In genomic region chr16:75317101-75317522, GRCh38 we compare ENCODE assay signal across 13 cellular contexts.
DNase-seq lines count a peak whose midpoint lies in the region; ATAC-seq, FAIRE-seq and TF ChIP-seq lines count a peak whose summit lies in the region.
"Had no signal": no experiment of that assay in that cellular context is flagged by ENCODE, and none has a peak within 500 bp of the region (broad histone marks: within the 10 kb centered on the region; RNA-seq: fewer than 3 reads in every experiment).

No MANE protein-coding gene starts in this region.

- peak overlapping the region; percentile 37 to 72 for H3K18ac ChIP-seq in mesenchymal stem cell (ENCODE audit: low read depth in 1 of 2, low read length in 2 of 2)

- H2BK15ac ChIP-seq in mesenchymal stem cell (ENCODE audit: low read depth, poor library complexity, severe bottlenecking), result no peak overlapping the region

- H2BK12ac ChIP-seq in mesenchymal stem cell (ENCODE audit: low read length in 2 of 2), result peak overlapping the region in 1 of 2 experiments; percentile 0

- no peak overlapping the region for H3K14ac ChIP-seq in mesenchymal stem cell (ENCODE audit: low read length in 2 of 2)

- H3K4me1 ChIP-seq in heart left ventricle (peaks cover 0 to 39% (median 16%) of the 10 kb centered on the region in 12 donors), K562 (replicated peaks in 1 of 2; ENCODE audit: control insufficient read depth in 2 of 2, insufficient read depth in 2 of 2, low read length in 2 of 2) (peaks cover 2 to 10% of the 10 kb centered on the region in 2 experiments; a peak in 4 of 5 replicates), mesenchymal stem cell (ENCODE audit: control insufficient read depth, insufficient read depth, low read depth, low read length) (peaks cover 8% of the 10 kb centered on the region)

- H3K4me3 ChIP-seq in heart left ventricle (no peak overlapping the region), K562 (no peak overlapping the region), mesenchymal stem cell (ENCODE audit: insufficient read depth in 1 of 2, low read depth in 1 of 2, low read length in 2 of 2) (no peak overlapping the region)

- CTCF ChIA-PET in K562 (lab: Yijun Ruan, JAX; ENCODE audit: low intra/inter-chr PET ratio), result no interaction called here

- no peaks in the 10 kb centered on the region for H3K9me3 Mint-ChIP-seq in activated T-helper 17 cell treated with anti-CD3 and anti-CD28 coated beads, Interleukin-2, amount 50 U/mL, for 72 hours
- H3K9me3 Mint-ChIP-seq: naive thymus-derived CD4-positive, alpha-beta T cell had no signal

- no peaks in the 10 kb centered on the region for H3K79me2 ChIP-seq in K562 (ENCODE audit: control insufficient read depth, insufficient read depth, low read length)

- peak; percentile 84 for FAIRE-seq in K562 (lab: Jason Lieb, UNC)

- peak overlapping the region in 9 of 12 donors; percentile 11 to 83 (median 64) for H3K27ac ChIP-seq in heart left ventricle
- H3K27ac ChIP-seq in K562 (ENCODE audit: extremely low read depth, low read depth, low read length), result peak overlapping the region; percentile 62
- H3K27ac ChIP-seq in mesenchymal stem cell (ENCODE audit: low read length, poor library complexity, severe bottlenecking), result no peak overlapping the region

- H3K9me3 ChIP-seq in heart left ventricle, result no peaks in the 10 kb centered on the region
- H3K9me3 ChIP-seq in K562 (replicated peaks; ENCODE audit: control insufficient read depth, insufficient read depth, low read depth, low read length), result no peaks in the 10 kb centered on the region
- H3K9me3 ChIP-seq in mesenchymal stem cell (ENCODE audit: control insufficient read depth, low read length), result no peaks in the 10 kb centered on the region

- H3K36me3 ChIP-seq in heart left ventricle, result peaks cover 0 to 10% (median 4%) of the 10 kb centered on the region in 9 donors
- peaks cover 4% of the 10 kb centered on the region; the same call in 1 of the 3 replicates for H3K36me3 ChIP-seq in K562 (ENCODE audit: control insufficient read depth, insufficient read depth, low read length)
- H3K36me3 ChIP-seq in mesenchymal stem cell (ENCODE audit: control insufficient read depth in 1 of 2, insufficient read depth in 2 of 2, low read depth in 1 of 2, low read length in 2 of 2), result peaks cover 7 to 9% of the 10 kb centered on the region in 2 experiments

- TF ChIP-seq EP300 in K562 (IDR thresholded peaks at IDR 0.05; ENCODE audit: low read length), result peak; percentile 4; the same call in 1 of the 2 replicates

- BruUV-seq in K562 (replicated peaks; lab: Mats Ljungman, UMichigan), result no TSS peak

- H4K20me1 ChIP-seq in K562 (replicated peaks; ENCODE audit: control insufficient read depth, insufficient read depth, low read length), result no peaks in the 10 kb centered on the region

- TF ChIP-seq CTCF in heart left ventricle (IDR thresholded peaks at IDR 0.05) (no peak), K562 (IDR thresholded peaks at IDR 0.05 in 2 of 3, conservative IDR thresholded peaks at IDR 0.05 in 1 of 3; ENCODE audit: insufficient read depth in 2 of 3, low read depth in 1 of 3, low read length in 3 of 3) (no peak)

- in situ Hi-C loops in K562 (cut with MboI), result no loop called here

- DNase-seq in heart left ventricle (peak in 3 of 5 donors; percentile 51 to 73 (median 69)), Right ventricle myocardium inferior (ENCODE audit: missing footprints) (no peak), K562 (ENCODE audit: extremely low read depth in 1 of 4, low spot score in 3 of 4) (peak in 2 of 4 experiments; percentile 34 to 58), mesenchymal stem cell (peak; percentile 42), DMS153 treated with DMSO at 0.1 percent for 48 hours (lab: John Stamatoyannopoulos, UW; ENCODE audit: unreplicated experiment) (no peak), glomerular visceral epithelial cell (ENCODE audit: extremely low spot score) (no peak)
- DNase-seq: activated CD4-positive, alpha-beta T cell treated with anti-CD3 and anti-CD28 coated beads for 4 hours; caudate nucleus; naive thymus-derived CD4-positive, alpha-beta T cell; NCI-H2029; NK-92 treated with Interleukin-12 subunit alpha and Interleukin-12 subunit beta, amount 100 ng/mL, for 24 hours had no signal

- no peak overlapping the region for H4K8ac ChIP-seq in mesenchymal stem cell (ENCODE audit: low read length)

- peak overlapping the region; percentile 69 for H2AFZ ChIP-seq in K562 (ENCODE audit: low read depth, low read length)
- H2AFZ ChIP-seq in mesenchymal stem cell (ENCODE audit: low read depth, low read length), result no peak overlapping the region

- POLR2A ChIA-PET in K562 (lab: Yijun Ruan, JAX), result interaction anchor here (1.0 kb wide), 1 partner anchor 9 kb away, joined by 3 read pairs; no protein-coding TSS in a partner anchor

- TF ChIP-seq POLR2A in heart left ventricle (IDR thresholded peaks at IDR 0.05), result no peak
- no peak for TF ChIP-seq POLR2A in K562 (conservative IDR thresholded peaks at IDR 0.05)

- H3K9me1 ChIP-seq in K562 (ENCODE audit: control insufficient read depth, insufficient read depth, low read length), result no peaks in the 10 kb centered on the region

- intact Hi-C loops in heart left ventricle (cut with DNase I) (loop anchor here in 1 of 10 donors (10.0 kb wide), 1 partner anchor 58 kb away; no protein-coding TSS in a partner anchor), Right ventricle myocardium inferior (cut with DNase I) (loop anchor here (10.0 kb wide), 1 partner anchor 58 kb away; no protein-coding TSS in a partner anchor), K562 (cut with micrococcal nuclease) (no loop called here)

- peak in 1 of 2 experiments; percentile 16; a peak in 1 of 4 replicates for TF ChIP-seq RAD21 in K562 (CRISPR knock-in tag; conservative IDR thresholded peaks at IDR 0.05 in 1 of 2, IDR thresholded peaks at IDR 0.05 in 1 of 2)

- H2BK5ac ChIP-seq in mesenchymal stem cell (ENCODE audit: low read depth, low read length, poor library complexity, severe bottlenecking), result no peak overlapping the region

- H2BK120ac ChIP-seq in mesenchymal stem cell (ENCODE audit: low read depth, low read length), result no peak overlapping the region

- H3K4ac ChIP-seq in mesenchymal stem cell (ENCODE audit: low read depth in 1 of 2, low read length in 2 of 2), result peak overlapping the region in 1 of 2 experiments; percentile 17

- H3K4me2 ChIP-seq in K562 (ENCODE audit: insufficient read depth, low read length) (peak overlapping the region; percentile 9; the same call in 1 of the 2 replicates), mesenchymal stem cell (ENCODE audit: low read length, poor library complexity, severe bottlenecking) (no peak overlapping the region)

- H4K91ac ChIP-seq in mesenchymal stem cell (ENCODE audit: low read length), result peak overlapping the region; percentile 19

- 60 to 70% (median 67%) methylated on average over 7 of the region's 7 CpGs for WGBS in heart left ventricle, 4 donors
- WGBS in K562 (ENCODE audit: insufficient coverage, low coverage, missing lambda C conversion rate), result 35% methylated on average over 7 of the region's 7 CpGs
- 89% methylated on average over 6 of the region's 7 CpGs for WGBS in mesenchymal stem cell

- no peak overlapping the region for H3K4me3 Mint-ChIP-seq in activated T-helper 17 cell treated with anti-CD3 and anti-CD28 coated beads, Interleukin-2, amount 50 U/mL, for 72 hours
- H3K4me3 Mint-ChIP-seq: naive thymus-derived CD4-positive, alpha-beta T cell had no signal

- H3K36me3 Mint-ChIP-seq in activated T-helper 17 cell treated with anti-CD3 and anti-CD28 coated beads, Interleukin-2, amount 50 U/mL, for 72 hours (ENCODE audit: low read depth), result peaks cover 42% of the 10 kb centered on the region

- peaks cover 4% of the 10 kb centered on the region for H3K27me3 Mint-ChIP-seq in activated T-helper 17 cell treated with anti-CD3 and anti-CD28 coated beads, Interleukin-2, amount 50 U/mL, for 72 hours

- ATAC-seq in heart left ventricle (peak in 3 of 4 donors; percentile 63 to 88 (median 69)), Right ventricle myocardium inferior (no peak), K562 (peak; percentile 81), HG03521 (IDR thresholded peaks at IDR 0.05; ENCODE audit: unreplicated experiment) (no peak)
- ATAC-seq in activated T-helper 17 cell treated with anti-CD3 and anti-CD28 coated beads, Interleukin-2, amount 50 U/mL, for 72 hours (replicated peaks), result no peak
- ATAC-seq: naive thymus-derived CD4-positive, alpha-beta T cell had no signal

- H3K79me1 ChIP-seq in mesenchymal stem cell (replicated peaks; ENCODE audit: low read length, poor library complexity, severe bottlenecking), result peaks cover 3% of the 10 kb centered on the region

- H3K27me3 ChIP-seq in heart left ventricle (peaks cover 0 to 23% (median 0%) of the 10 kb centered on the region in 9 donors), K562 (ENCODE audit: control insufficient read depth in 2 of 2, insufficient read depth in 2 of 2, low read length in 2 of 2) (no peaks in the 10 kb centered on the region), mesenchymal stem cell (ENCODE audit: control insufficient read depth in 1 of 2, insufficient read depth in 1 of 2, low read length in 2 of 2) (no peaks in the 10 kb centered on the region)

- H3K4me1 Mint-ChIP-seq in activated T-helper 17 cell treated with anti-CD3 and anti-CD28 coated beads, Interleukin-2, amount 50 U/mL, for 72 hours, result peaks cover 9% of the 10 kb centered on the region

- H2AK5ac ChIP-seq in mesenchymal stem cell (ENCODE audit: low read length, severe bottlenecking), result peak overlapping the region; percentile 0

- H3K9ac ChIP-seq in K562 (ENCODE audit: insufficient read depth in 1 of 2, low read depth in 2 of 2, low read length in 2 of 2), result peak overlapping the region; percentile 11 to 13; a peak in 2 of 4 replicates
- peak overlapping the region; percentile 33 for H3K9ac ChIP-seq in mesenchymal stem cell (ENCODE audit: low read length)

- H3K27ac Mint-ChIP-seq in activated T-helper 17 cell treated with anti-CD3 and anti-CD28 coated beads, Interleukin-2, amount 50 U/mL, for 72 hours, result no peak overlapping the region
- H3K27ac Mint-ChIP-seq: naive thymus-derived CD4-positive, alpha-beta T cell had no signal

- peak overlapping the region in 1 of 2 experiments; percentile 2 for H3K23ac ChIP-seq in mesenchymal stem cell (ENCODE audit: low read length in 2 of 2)

TF ChIP-seq in K562, 482 proteins besides CTCF, POLR2A, EP300 and RAD21 (continues in another document):
- TF ChIP-seq THRAP3 (IDR thresholded peaks at IDR 0.05; ENCODE audit: borderline replicate concordance) (no peak), CREBBP (IDR thresholded peaks at IDR 0.05; ENCODE audit: low read depth, low read length) (no peak), ZBTB12 (CRISPR knock-in tag; IDR thresholded peaks at IDR 0.05) (no peak), ZNF76 (CRISPR knock-in tag; IDR thresholded peaks at IDR 0.05; ENCODE audit: borderline replicate concordance) (no peak)

Comparison
In these comparisons a context has a peak if more than half of its experiments do, and no peak if none do; other contexts are left out.
1. ATAC-seq: peak in heart left ventricle (3 of 4) and K562 (single experiment); none in Right ventricle myocardium inferior (single experiment), HG03521 (single experiment) and activated T-helper 17 cell treated with anti-CD3 and anti-CD28 coated beads, Interleukin-2, amount 50 U/mL, for 72 hours (single experiment).
2. DNase-seq: peak in heart left ventricle (3 of 5) and mesenchymal stem cell (single experiment); none in Right ventricle myocardium inferior (single experiment), DMS153 treated with DMSO at 0.1 percent for 48 hours (single experiment) and glomerular visceral epithelial cell (single experiment).